In the genomic region with DNA sequence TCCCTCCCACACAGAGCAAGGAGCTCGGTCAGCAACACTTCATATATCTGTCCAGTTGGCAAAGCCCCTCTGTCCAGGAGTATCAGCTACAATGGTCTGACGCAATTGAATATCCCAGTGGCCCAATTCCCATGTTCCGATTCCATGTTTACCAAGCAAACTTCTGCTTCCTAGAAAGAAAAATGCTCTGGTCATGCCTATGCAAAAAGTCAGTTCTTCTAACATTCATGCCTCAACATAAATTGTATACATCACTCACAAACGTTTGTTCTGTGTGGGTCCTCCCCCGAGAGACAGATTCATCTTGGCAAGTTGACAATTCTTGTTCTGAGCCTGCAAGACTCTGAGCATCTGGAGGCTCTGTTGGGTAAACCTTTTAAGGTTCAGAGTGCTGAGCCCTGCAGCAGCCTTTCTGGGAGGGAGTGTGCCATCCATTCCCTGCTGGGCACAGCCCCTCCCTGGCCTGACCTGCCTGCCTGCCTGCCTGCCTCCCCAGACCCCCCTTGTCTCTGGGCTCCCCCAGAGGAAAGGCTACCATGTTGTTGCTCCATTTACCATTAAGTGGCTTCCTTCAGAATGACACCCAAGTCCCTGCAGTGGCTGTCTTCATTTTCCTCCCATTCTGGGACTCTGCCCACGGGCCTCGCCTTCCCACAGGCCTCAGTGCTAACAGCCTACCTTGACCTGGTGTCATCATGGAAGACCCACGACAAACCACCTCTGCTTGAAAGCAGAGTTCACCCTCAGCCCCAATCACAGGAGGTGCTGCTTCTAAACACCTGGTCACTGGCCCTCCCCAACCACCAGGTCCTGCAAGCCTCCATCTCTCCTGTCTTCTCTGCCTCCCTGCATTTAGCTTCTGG, we compare ENCODE assay signal across 17 cellular contexts. TPM values are rescaled to one million over a fixed set of nuclear protein-coding genes. Genes with fewer than 3 reads are reported as not detected.
DNase-seq lines count a peak whose midpoint lies in the region; ATAC-seq, FAIRE-seq and TF ChIP-seq lines count a peak whose summit lies in the region.
"Had no signal": no experiment of that assay in that cellular context is flagged by ENCODE, and none has a peak within 500 bp of the region (broad histone marks: within the 10 kb centered on the region; RNA-seq: fewer than 3 reads in every experiment).

No MANE protein-coding gene starts in this region.

- no peak overlapping the region for H3K4me2 ChIP-seq in K562 (ENCODE audit: insufficient read depth, low read length)
- H3K4me2 ChIP-seq in HepG2 (ENCODE audit: low read depth, low read length), result no peak overlapping the region

- peak; percentile 35 for ATAC-seq in left ventricle myocardium superior
- ATAC-seq in K562, result no peak
- ATAC-seq in HepG2, result no peak

- POLR2A ChIA-PET in K562 (lab: Yijun Ruan, JAX) (no interaction called here), HepG2 (lab: Yijun Ruan, JAX) (no interaction called here)

- H3K9ac ChIP-seq in K562 (ENCODE audit: insufficient read depth in 1 of 2, low read depth in 2 of 2, low read length in 2 of 2), result no peak overlapping the region; a peak in 1 of 4 replicates
- H3K9ac ChIP-seq in HepG2 (ENCODE audit: insufficient read depth, low read depth, low read length), result no peak overlapping the region

- CTCF ChIA-PET in K562 (lab: Yijun Ruan, JAX; ENCODE audit: low intra/inter-chr PET ratio) (interaction anchor here (0.6 kb wide), 1 partner anchor 14 kb away, joined by 3 read pairs; no protein-coding TSS in a partner anchor), HepG2 (lab: Yijun Ruan, JAX; ENCODE audit: low intra/inter-chr PET ratio, low total read pairs) (no interaction called here)

- DNase-seq in left ventricle myocardium superior (no peak), right atrium auricular region (ENCODE audit: low spot score) (no peak), K562 (ENCODE audit: extremely low read depth in 1 of 4, low spot score in 3 of 4) (no peak), HepG2 (ENCODE audit: low spot score) (no peak), vagina (ENCODE audit: extremely low spot score in 2 of 2) (peak in 1 of 2 donors; percentile 83), NCI-H2196 treated with DMSO at 0.1 percent for 48 hours (lab: John Stamatoyannopoulos, UW; ENCODE audit: unreplicated experiment) (no peak), cerebellar nuclear complex (lab: John Stamatoyannopoulos, UW) (no peak), NOMO-1 treated with DMSO at 0.1 percent for 48 hours (lab: John Stamatoyannopoulos, UW; ENCODE audit: unreplicated experiment) (no peak)
- DNase-seq: activated CD4-positive, alpha-beta memory T cell treated with anti-CD3 and anti-CD28 coated beads for 36 hours; anterior cingulate cortex; foreskin melanocyte; HCEC 1CT; mesendoderm; NCI-H187; nucleus accumbens; SHP77; T1000 had no signal

- no peaks in the 10 kb centered on the region for H4K20me1 ChIP-seq in K562 (replicated peaks; ENCODE audit: control insufficient read depth, insufficient read depth, low read length)
- no peaks in the 10 kb centered on the region for H4K20me1 ChIP-seq in HepG2 (ENCODE audit: insufficient read depth, low read length)

- no peaks in the 10 kb centered on the region for H3K27me3 ChIP-seq in right atrium auricular region
- no peaks in the 10 kb centered on the region; a peak in 1 of 5 replicates for H3K27me3 ChIP-seq in K562 (ENCODE audit: control insufficient read depth in 2 of 2, insufficient read depth in 2 of 2, low read length in 2 of 2)
- H3K27me3 ChIP-seq in HepG2 (ENCODE audit: control insufficient read depth in 1 of 2, insufficient read depth in 2 of 2, low read length in 2 of 2), result peaks cover 12 to 82% of the 10 kb centered on the region in 2 experiments; a peak in 4 of 5 replicates
- H3K27me3 ChIP-seq in vagina, result no peaks in the 10 kb centered on the region

- TF ChIP-seq CTCF in right atrium auricular region (IDR thresholded peaks at IDR 0.05) (no peak), K562 (IDR thresholded peaks at IDR 0.05 in 2 of 3, conservative IDR thresholded peaks at IDR 0.05 in 1 of 3; ENCODE audit: insufficient read depth in 2 of 3, low read depth in 1 of 3, low read length in 3 of 3) (no peak), HepG2 (CRISPR knock-in tag; IDR thresholded peaks at IDR 0.05) (no peak), vagina (IDR thresholded peaks at IDR 0.05) (no peak)

- H3K27ac ChIP-seq in right atrium auricular region (no peak overlapping the region), K562 (ENCODE audit: extremely low read depth, low read depth, low read length) (no peak overlapping the region), HepG2 (ENCODE audit: extremely low read length, insufficient read depth, low read length) (no peak overlapping the region), vagina (peak overlapping the region; percentile 40)

- H3K79me2 ChIP-seq in K562 (ENCODE audit: control insufficient read depth, insufficient read depth, low read length) (no peaks in the 10 kb centered on the region), HepG2 (ENCODE audit: insufficient read depth, low read length) (no peaks in the 10 kb centered on the region)

- 33% methylated on average over 8 of the region's 8 CpGs for WGBS in K562 (ENCODE audit: insufficient coverage, low coverage, missing lambda C conversion rate)
- 8% methylated on average over 8 of the region's 8 CpGs for WGBS in HepG2 (ENCODE audit: low lambda C conversion rate)

- no peaks in the 10 kb centered on the region for H3K9me3 ChIP-seq in right atrium auricular region
- H3K9me3 ChIP-seq in K562 (replicated peaks; ENCODE audit: control insufficient read depth, insufficient read depth, low read depth, low read length), result no peaks in the 10 kb centered on the region
- H3K9me3 ChIP-seq in HepG2 (ENCODE audit: low read length), result no peaks in the 10 kb centered on the region
- no peaks in the 10 kb centered on the region for H3K9me3 ChIP-seq in vagina

- BruUV-seq in K562 (replicated peaks; lab: Mats Ljungman, UMichigan) (no TSS peak), HepG2 (replicated peaks; lab: Mats Ljungman, UMichigan) (no TSS peak)

- TF ChIP-seq EP300 in K562 (IDR thresholded peaks at IDR 0.05; ENCODE audit: low read length) (no peak), HepG2 (IDR thresholded peaks at IDR 0.05; ENCODE audit: low read depth in 2 of 2, low read length in 2 of 2) (no peak), HepG2 (CRISPR knock-in tag; IDR thresholded peaks at IDR 0.05; ENCODE audit: borderline replicate concordance) (no peak)

- H2AFZ ChIP-seq in K562 (ENCODE audit: low read depth, low read length) (no peak overlapping the region), HepG2 (ENCODE audit: low read length) (no peak overlapping the region)

- intact Hi-C loops in left ventricle myocardium superior (cut with micrococcal nuclease), result no loop called here
- intact Hi-C loops in K562 (cut with micrococcal nuclease), result loop anchor here (10.0 kb wide), 1 partner anchor 629 kb away; no protein-coding TSS in a partner anchor
- intact Hi-C loops in HepG2 (cut with micrococcal nuclease; ENCODE audit: unreplicated experiment), result no loop called here
- intact Hi-C loops in vagina (cut with DNase I), result no loop called here

- H3K4me3 ChIP-seq in right atrium auricular region, result no peak overlapping the region
- H3K4me3 ChIP-seq in K562, result no peak overlapping the region
- H3K4me3 ChIP-seq in HepG2 (replicated peaks in 1 of 3; ENCODE audit: insufficient read depth in 1 of 3, low read depth in 2 of 3, low read length in 3 of 3), result no peak overlapping the region
- H3K4me3 ChIP-seq in vagina, result no peak overlapping the region

- H3K9me1 ChIP-seq in K562 (ENCODE audit: control insufficient read depth, insufficient read depth, low read length), result no peaks in the 10 kb centered on the region

- H3K36me3 ChIP-seq in right atrium auricular region (no peaks in the 10 kb centered on the region), K562 (ENCODE audit: control insufficient read depth, insufficient read depth, low read length) (no peaks in the 10 kb centered on the region), HepG2 (replicated peaks in 1 of 2; ENCODE audit: control insufficient read depth in 1 of 2, insufficient read depth in 2 of 2, low read length in 2 of 2) (no peaks in the 10 kb centered on the region), vagina (no peaks in the 10 kb centered on the region)

- TF ChIP-seq RAD21 in K562 (CRISPR knock-in tag; conservative IDR thresholded peaks at IDR 0.05 in 1 of 2, IDR thresholded peaks at IDR 0.05 in 1 of 2) (no peak), HepG2 (CRISPR knock-in tag; IDR thresholded peaks at IDR 0.05) (no peak)

- no peak for TF ChIP-seq POLR2A in K562 (conservative IDR thresholded peaks at IDR 0.05)
- TF ChIP-seq POLR2A in HepG2 (IDR thresholded peaks at IDR 0.05; ENCODE audit: insufficient read depth in 1 of 2, low read depth in 2 of 2, low read length in 2 of 2), result no peak
- no peak for TF ChIP-seq POLR2A in vagina (IDR thresholded peaks at IDR 0.05)

- H3K4me1 ChIP-seq in right atrium auricular region, result peaks cover 0 to 23% of the 10 kb centered on the region in 2 donors
- H3K4me1 ChIP-seq in K562 (replicated peaks in 1 of 2; ENCODE audit: control insufficient read depth in 2 of 2, insufficient read depth in 2 of 2, low read length in 2 of 2), result peaks cover 14 to 33% of the 10 kb centered on the region in 2 experiments
- peaks cover 33% of the 10 kb centered on the region for H3K4me1 ChIP-seq in HepG2 (ENCODE audit: insufficient read depth, low read length)
- H3K4me1 ChIP-seq in vagina, result peaks cover 28% of the 10 kb centered on the region

- FAIRE-seq in K562 (lab: Jason Lieb, UNC) (peak; percentile 32), HepG2 (lab: Jason Lieb, UNC) (no peak)

- in situ Hi-C loops in K562 (cut with MboI), result loop anchor here (25.0 kb wide), 1 partner anchor 857 kb away; no protein-coding TSS in a partner anchor
- in situ Hi-C loops in HepG2 (cut with HindIII; ENCODE audit: extremely low pct_ligation_motif_present, low pct_unique_long_range_greater_than_20kb), result loop anchor here (25.0 kb wide), 1 partner anchor 632 kb away; the partner anchor contains the start of gene ODC1

RNA-seq across cellular contexts. Expression of gene TAF1B, which starts 37.6 kb away (rescaled TPM):
- total RNA-seq in left ventricle myocardium superior (3.6 TPM), right atrium auricular region (1 to 10 TPM; 4.0 to 6.1 TPM), K562 (2014; rRNA removed) (8.8 and 15.3 TPM in 2 replicates), K562 (2014; rRNA removed; fragmentation: Illumina TruSeq; extraction: Trizol) (25.1 and 28.4 TPM in 2 replicates), K562 (2015; rRNA removed; fragmentation: Illumina TruSeq; extraction: Trizol) (24.3 and 24.8 TPM in 2 replicates), K562 (2021) (20.4 and 20.7 TPM in 2 replicates), HepG2 (2016; rRNA removed; fragmentation: Illumina TruSeq; extraction: Trizol) (27.7 and 34.0 TPM in 2 replicates), vagina (20.1 TPM)
- total RNA-seq in K562 (2011; cell fraction: chromatin; rRNA removed; ENCODE audit: low replicate concordance), result 21.8 and 60.0 TPM in 2 replicates
- total RNA-seq in K562 (2011; cell fraction: nucleolus; rRNA removed), result 8.7 and 11.8 TPM in 2 replicates
- 28.4 and 35.4 TPM in 2 replicates for total RNA-seq in K562 (2011; cell fraction: nucleoplasm; rRNA removed)
- polyA plus RNA-seq in K562 (2011; rRNA removed) (11.5 and 17.3 TPM in 2 replicates), K562 (2014; fragmentation: Illumina TruSeq; extraction: Trizol) (15.0 and 16.8 TPM in 2 replicates), K562 (2014; fragmentation: Nextera tagmentation; extraction: Ambion mirVana) (10 to 100 TPM; 13.2 to 17.4 TPM), K562 (2014; rRNA removed) (9.9 and 12.9 TPM in 2 replicates), HepG2 (2011; rRNA removed) (10.7 and 13.3 TPM in 2 replicates)
- polyA plus RNA-seq in K562 (2011; cell fraction: cytosol; rRNA removed), result 3.0 and 4.9 TPM in 2 replicates
- 10.8 and 13.1 TPM in 2 replicates for polyA plus RNA-seq in K562 (2011; cell fraction: nucleus; rRNA removed)
- polyA plus RNA-seq in K562 (2012), result 9.6 and 9.9 TPM in 2 replicates
- 27.9 and 37.5 TPM in 2 replicates for polyA minus RNA-seq in K562 (2011; rRNA and poly(A)+ RNA removed)
- polyA minus RNA-seq in K562 (2011; cell fraction: cytosol; rRNA and poly(A)+ RNA removed), result 11.2 and 13.0 TPM in 2 replicates
- 26.1 and 43.8 TPM in 2 replicates for polyA minus RNA-seq in K562 (2011; cell fraction: nucleus; rRNA and poly(A)+ RNA removed)
- 6.1 and 6.8 TPM in 2 replicates for total RNA-seq in HepG2 (2016; cell fraction: cytosol; rRNA removed; fragmentation: Illumina TruSeq; extraction: Trizol; ENCODE audit: low read depth)
- total RNA-seq in HepG2 (2016; cell fraction: insoluble cytoplasmic fraction; rRNA removed; fragmentation: Illumina TruSeq; extraction: Trizol), result 26.3 and 35.7 TPM in 2 replicates
- 10.3 and 12.6 TPM in 2 replicates for total RNA-seq in HepG2 (2016; cell fraction: membrane; rRNA removed; fragmentation: Illumina TruSeq; extraction: Trizol)
- 33.1 and 35.1 TPM in 2 replicates for total RNA-seq in HepG2 (2016; cell fraction: nucleus; rRNA removed; fragmentation: Illumina TruSeq; extraction: Trizol)
- 4.8 and 6.4 TPM in 2 replicates for polyA plus RNA-seq in HepG2 (2011; cell fraction: cytosol; rRNA removed)
- 6.6 and 9.5 TPM in 2 replicates for polyA plus RNA-seq in HepG2 (2011; cell fraction: nucleus; rRNA removed)
- polyA plus RNA-seq in HepG2 (2012), result 8.9 and 14.8 TPM in 2 replicates
- polyA plus RNA-seq in HepG2 (2016; cell fraction: cytosol; fragmentation: Illumina TruSeq; extraction: Trizol; ENCODE audit: low read depth), result 3.0 and 3.3 TPM in 2 replicates
- 30.6 and 33.2 TPM in 2 replicates for polyA plus RNA-seq in HepG2 (2016; cell fraction: insoluble cytoplasmic fraction; fragmentation: Illumina TruSeq; extraction: Trizol; ENCODE audit: low read depth)
- 4.6 and 6.3 TPM in 2 replicates for polyA plus RNA-seq in HepG2 (2016; cell fraction: membrane; fragmentation: Illumina TruSeq; extraction: Trizol; ENCODE audit: low read depth)
- 20.1 and 24.0 TPM in 2 replicates for polyA plus RNA-seq in HepG2 (2016; cell fraction: nucleus; fragmentation: Illumina TruSeq; extraction: Trizol; ENCODE audit: insufficient read depth, low read depth)
- polyA minus RNA-seq in HepG2 (2011; rRNA and poly(A)+ RNA removed; ENCODE audit: low replicate concordance), result 9.4 and 16.3 TPM in 2 replicates
- 14.0 and 16.2 TPM in 2 replicates for polyA minus RNA-seq in HepG2 (2011; cell fraction: cytosol; rRNA and poly(A)+ RNA removed)
- 90.8 and 101 TPM in 2 replicates for polyA minus RNA-seq in HepG2 (2011; cell fraction: nucleus; rRNA and poly(A)+ RNA removed)
